Comparison of ENCODE assay signal across 8 cellular contexts in genomic region chr21:45880097-45881068, GRCh38.
DNase-seq lines count a peak whose midpoint lies in the region; ATAC-seq and TF ChIP-seq lines count a peak whose summit lies in the region.

No MANE protein-coding gene starts in this region.

- TF ChIP-seq EP300 in upper lobe of left lung (IDR thresholded peaks at IDR 0.05), result no peak

- ATAC-seq in upper lobe of left lung (ENCODE audit: low FRiP score in 2 of 2) (peak; percentile 70 to 75), GM18498 (IDR thresholded peaks at IDR 0.05; ENCODE audit: unreplicated experiment) (no peak)

- TF ChIP-seq CTCF in upper lobe of left lung (IDR thresholded peaks at IDR 0.05), result peak; percentile 39 to 67 (median 47)

- H3K27me3 ChIP-seq in SJCRH30, result no peaks in the 10 kb centered on the region
- peaks cover 0 to under 1% (median 0%) of the 10 kb centered on the region in 4 donors for H3K27me3 ChIP-seq in upper lobe of left lung

- 39 to 48% methylated on average over 28 to 29 of the region's 29 CpGs for WGBS in upper lobe of left lung, 2 donors

- in situ Hi-C loops in Caki2 (cut with HindIII; ENCODE audit: low pct_unique_long_range_greater_than_20kb, low sequenced_read_pairs), result no loop called here

- H3K27ac ChIP-seq in SJCRH30 (no peak overlapping the region), upper lobe of left lung (no peak overlapping the region)

- no peak for TF ChIP-seq POLR2A in upper lobe of left lung (IDR thresholded peaks at IDR 0.05)

- H3K4me1 ChIP-seq in SJCRH30 (peaks cover 44% of the 10 kb centered on the region), upper lobe of left lung (peaks cover 0 to 11% (median 2%) of the 10 kb centered on the region in 4 donors)

- H3K4me3 ChIP-seq in SJCRH30, result no peak overlapping the region
- H3K4me3 ChIP-seq in upper lobe of left lung, result no peak overlapping the region

- H3K36me3 ChIP-seq in SJCRH30 (no peaks in the 10 kb centered on the region), upper lobe of left lung (no peaks in the 10 kb centered on the region)

- no peaks in the 10 kb centered on the region for H3K9me3 ChIP-seq in SJCRH30 (replicated peaks)
- no peaks in the 10 kb centered on the region for H3K9me3 ChIP-seq in upper lobe of left lung

- DNase-seq in Caki2 (ENCODE audit: low read depth) (peak; percentile 9), KG1 (lab: John Stamatoyannopoulos, UW) (peak; percentile 63), SJCRH30 (peak; percentile 67 to 83), glomerular visceral epithelial cell (ENCODE audit: extremely low spot score) (peak; percentile 65), posterior cingulate gyrus (peak in 8 of 10 donors; percentile 45 to 93 (median 68)), upper lobe of left lung (peak; percentile 58 to 68)
- peak in 3 of 4 experiments; percentile 20 to 53 (median 33) for DNase-seq in activated naive CD4-positive, alpha-beta T cell (lab: John Stamatoyannopoulos, UW)

- intact Hi-C loops in posterior cingulate gyrus (cut with DNase I), result loop anchor here (2.0 kb wide), 1 partner anchor 42 kb away; no protein-coding TSS in a partner anchor

Comparison
In these comparisons a context has a peak if more than half of its experiments do, and no peak if none do; other contexts are left out.
1. DNase-seq: peak in every context shown above with its lines; median percentile 75 in SJCRH30; 68 in posterior cingulate gyrus; 65 in glomerular visceral epithelial cell; 63 in KG1; 63 in upper lobe of left lung; 33 in activated naive CD4-positive, alpha-beta T cell; 9 in Caki2.